ENCODE assay signal across 14 cellular contexts in genomic region chr19:18669524-18669817, GRCh38. TPM values are rescaled to one million over a fixed set of nuclear protein-coding genes. Genes with fewer than 3 reads are reported as not detected.
"Had no signal": no experiment of that assay in that cellular context is flagged by ENCODE, and none has a peak within 500 bp of the region (broad histone marks: within the 10 kb centered on the region; RNA-seq: fewer than 3 reads in every experiment).

No MANE protein-coding gene starts in this region.

- DNase-seq: activated CD4-positive, alpha-beta T cell treated with anti-CD3 and anti-CD28 coated beads for 36 hours; activated CD8-positive, alpha-beta T cell treated with anti-CD3 and anti-CD28 coated beads for 36 hours; activated gamma-delta T cell treated with Interleukin-2 at 50 U/mL for 16 hours; activated naive CD8-positive, alpha-beta T cell treated with anti-CD3 and anti-CD28 coated beads for 36 hours; activated T-cell treated with anti-CD3 and anti-CD28 coated beads, Interleukin-2, amount 50 U/mL, for 48 hours; amygdala; foreskin fibroblast; glutamatergic neuron; stimulated activated CD4-positive, alpha-beta T cell treated with anti-CD3 and anti-CD28 coated beads, Interleukin-4, amount 100 ng/mL, for 24 hours; stimulated activated naive CD4-positive, alpha-beta T cell; trophoblast cell had no signal

- H3K36me3 Mint-ChIP-seq: activated naive CD8-positive, alpha-beta T cell treated with anti-CD3 and anti-CD28 coated beads for 36 hours; natural killer cell treated with Interleukin-12 subunit alpha and Interleukin-12 subunit beta and Interleukin-15 and Interleukin-18, amount 100 ng/mL, for 72 hours had no signal

- H3K4me1 Mint-ChIP-seq: activated CD4-positive, alpha-beta T cell treated with anti-CD3 and anti-CD28 coated beads for 36 hours; activated naive CD8-positive, alpha-beta T cell treated with anti-CD3 and anti-CD28 coated beads for 36 hours had no signal

- H3K27me3 Mint-ChIP-seq: activated CD4-positive, alpha-beta T cell treated with anti-CD3 and anti-CD28 coated beads for 36 hours; activated CD8-positive, alpha-beta T cell treated with anti-CD3 and anti-CD28 coated beads for 36 hours; activated naive CD8-positive, alpha-beta T cell treated with anti-CD3 and anti-CD28 coated beads for 36 hours; natural killer cell treated with Interleukin-12 subunit alpha and Interleukin-12 subunit beta and Interleukin-15 and Interleukin-18, amount 100 ng/mL, for 72 hours had no signal

- H3K27ac Mint-ChIP-seq: activated CD4-positive, alpha-beta T cell treated with anti-CD3 and anti-CD28 coated beads for 36 hours; activated CD8-positive, alpha-beta T cell treated with anti-CD3 and anti-CD28 coated beads for 36 hours; activated naive CD8-positive, alpha-beta T cell treated with anti-CD3 and anti-CD28 coated beads for 36 hours; natural killer cell treated with Interleukin-12 subunit alpha and Interleukin-12 subunit beta and Interleukin-15 and Interleukin-18, amount 100 ng/mL, for 72 hours; T-helper 1 cell treated with Interleukin-12 subunit alpha and Interleukin-12 subunit beta and Interleukin-4 antibody, amounts not matched to agents 30 μg/mL and 1 μg/mL, for 36 hours had no signal

- ATAC-seq: activated CD4-positive, alpha-beta T cell treated with anti-CD3 and anti-CD28 coated beads for 36 hours; activated CD8-positive, alpha-beta T cell treated with anti-CD3 and anti-CD28 coated beads for 36 hours; natural killer cell treated with Interleukin-12 subunit alpha and Interleukin-12 subunit beta and Interleukin-15 and Interleukin-18, amount 100 ng/mL, for 72 hours had no signal

- H3K4me3 Mint-ChIP-seq: activated CD4-positive, alpha-beta T cell treated with anti-CD3 and anti-CD28 coated beads for 36 hours; activated CD8-positive, alpha-beta T cell treated with anti-CD3 and anti-CD28 coated beads for 36 hours; activated naive CD8-positive, alpha-beta T cell treated with anti-CD3 and anti-CD28 coated beads for 36 hours; natural killer cell treated with Interleukin-12 subunit alpha and Interleukin-12 subunit beta and Interleukin-15 and Interleukin-18, amount 100 ng/mL, for 72 hours; T-helper 1 cell treated with Interleukin-12 subunit alpha and Interleukin-12 subunit beta and Interleukin-4 antibody, amounts not matched to agents 30 μg/mL and 1 μg/mL, for 36 hours had no signal

- H3K9me3 Mint-ChIP-seq: activated CD8-positive, alpha-beta T cell treated with anti-CD3 and anti-CD28 coated beads for 36 hours; activated naive CD8-positive, alpha-beta T cell treated with anti-CD3 and anti-CD28 coated beads for 36 hours; natural killer cell treated with Interleukin-12 subunit alpha and Interleukin-12 subunit beta and Interleukin-15 and Interleukin-18, amount 100 ng/mL, for 72 hours; T-helper 1 cell treated with Interleukin-12 subunit alpha and Interleukin-12 subunit beta and Interleukin-4 antibody, amounts not matched to agents 30 μg/mL and 1 μg/mL, for 36 hours had no signal

RNA-seq across cellular contexts. Expression of gene TMEM59L, which starts 56.8 kb away (rescaled TPM):
- total RNA-seq: activated CD8-positive, alpha-beta T cell treated with anti-CD3 and anti-CD28 coated beads for 36 hours; activated naive CD8-positive, alpha-beta T cell treated with anti-CD3 and anti-CD28 coated beads for 36 hours; dermis microvascular lymphatic vessel endothelial cell; natural killer cell treated with Interleukin-12 subunit alpha and Interleukin-12 subunit beta and Interleukin-15 and Interleukin-18, amount 100 ng/mL, for 72 hours had no signal
